In the genomic region with DNA sequence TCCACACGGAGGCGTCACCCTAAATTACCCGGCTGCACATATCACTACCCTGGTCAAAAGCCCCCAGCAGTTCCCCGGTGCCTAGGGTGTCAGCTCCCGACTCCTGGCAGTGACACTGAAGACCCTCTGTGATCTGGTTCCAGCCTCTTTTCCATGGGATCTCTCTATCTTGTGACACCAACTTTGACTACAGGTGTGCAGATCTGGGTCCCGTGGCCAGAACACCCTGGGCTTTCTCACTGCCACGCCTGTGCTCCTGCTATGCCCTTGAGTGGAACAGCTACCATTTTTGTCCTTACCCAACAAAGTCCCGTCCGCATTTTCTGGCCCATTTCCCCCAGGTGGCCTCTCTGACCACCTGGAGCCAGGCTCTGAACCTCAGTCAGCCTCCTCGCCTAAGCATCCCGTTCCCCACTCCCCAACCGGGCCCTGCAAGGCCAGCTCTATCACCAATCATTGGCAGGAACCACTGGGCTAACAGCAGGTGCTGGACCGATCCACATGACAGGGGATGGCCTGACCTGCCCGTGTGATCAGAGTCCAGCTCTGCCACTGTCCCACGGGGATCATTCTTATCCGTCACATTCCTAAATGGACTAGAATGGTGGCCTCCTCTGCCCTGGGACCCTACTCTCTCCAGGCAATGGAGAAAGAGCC, we compare ENCODE assay signal across 9 cellular contexts. TPM values are rescaled to one million over a fixed set of nuclear protein-coding genes. Genes with fewer than 3 reads are reported as not detected.
A peak's percentile ranks its signal among the peaks of the same experiment; 100 is the strongest.
DNase-seq lines count a peak whose midpoint lies in the region; ATAC-seq and TF ChIP-seq lines count a peak whose summit lies in the region.
"Had no signal": no experiment of that assay in that cellular context is flagged by ENCODE, and none has a peak within 500 bp of the region (broad histone marks: within the 10 kb centered on the region; RNA-seq: fewer than 3 reads in every experiment).

No MANE protein-coding gene starts in this region.

- peak overlapping the region; percentile 100; the same call in 2 of the 3 replicates for H2BK15ac ChIP-seq in IMR-90 (ENCODE audit: low read depth, low read length)

- ATAC-seq in IMR-90 (ENCODE audit: low read depth) (no peak), body of pancreas (no peak), HG03097 (IDR thresholded peaks at IDR 0.05; ENCODE audit: low FRiP score, unreplicated experiment) (no peak)

- H3K23ac ChIP-seq in IMR-90 (ENCODE audit: low read depth, low read length) = peak overlapping the region; percentile 84

- TF ChIP-seq POLR2A in IMR-90 (IDR thresholded peaks at IDR 0.05; ENCODE audit: low read depth, low read length) (no peak), body of pancreas (IDR thresholded peaks at IDR 0.05) (no peak)

- BruUV-seq in IMR-90 (replicated peaks; lab: Mats Ljungman, UMichigan) = no TSS peak

- H2AK9ac ChIP-seq in IMR-90 (replicated peaks; ENCODE audit: low read depth, low read length, poor library complexity) = peak overlapping the region; percentile 94

- H2AFZ ChIP-seq in IMR-90 (replicated peaks; ENCODE audit: low read length, poor library complexity) = peak overlapping the region; percentile 81

- peak overlapping the region; percentile 97 for H2BK20ac ChIP-seq in IMR-90 (ENCODE audit: low read depth, low read length)

- no peaks in the 10 kb centered on the region for H4K20me1 ChIP-seq in IMR-90 (ENCODE audit: insufficient read depth, low read length)

- dilution Hi-C loops in IMR-90 (cut with HindIII; ENCODE audit: low sequenced_read_pairs, unreplicated experiment) = no loop called here

- intact Hi-C loops in IMR-90 (cut with micrococcal nuclease) (loop anchor here (5.0 to 10.0 kb wide), 2 partner anchors 322 to 349 kb away; partner anchors contain the start of gene ATF4), body of pancreas (cut with DNase I) (loop anchor here (5.0 kb wide), 2 partner anchors 74 to 139 kb away; no protein-coding TSS in a partner anchor)

- peak overlapping the region; percentile 95 for H2AK5ac ChIP-seq in IMR-90 (ENCODE audit: low read depth, low read length)

- in situ Hi-C loops in IMR-90 (cut with MboI; ENCODE audit: low sequenced_read_pairs) = loop anchor here (5.0 to 25.0 kb wide), 2 partner anchors 139 to 864 kb away; no protein-coding TSS in a partner anchor

- peaks cover 38% of the 10 kb centered on the region for H3K4me1 Mint-ChIP-seq in mesothelial cell of epicardium

- H3K27me3 ChIP-seq in IMR-90 (ENCODE audit: control insufficient read depth, insufficient read depth, low read length) (peaks cover 2% of the 10 kb centered on the region; the same call in 1 of the 2 replicates), body of pancreas (no peaks in the 10 kb centered on the region), stomach smooth muscle (ENCODE audit: control insufficient read depth in 1 of 2, insufficient read depth in 2 of 2, low read length in 2 of 2) (no peaks in the 10 kb centered on the region)
- H3K27me3 ChIP-seq: SJCRH30 had no signal

- H3K27me3 Mint-ChIP-seq in mesothelial cell of epicardium (ENCODE audit: low read depth) = no peaks in the 10 kb centered on the region

- peak overlapping the region; percentile 100 for H3K4ac ChIP-seq in IMR-90 (ENCODE audit: low read depth, low read length)

- peak overlapping the region; percentile 89 for H3K14ac ChIP-seq in IMR-90 (replicated peaks; ENCODE audit: low read depth, low read length)

- H3K4me3 ChIP-seq in IMR-90 (ENCODE audit: insufficient read depth, low read depth, low read length) (no peak overlapping the region), body of pancreas (no peak overlapping the region), stomach smooth muscle (ENCODE audit: low read length in 2 of 2) (no peak overlapping the region)
- H3K4me3 ChIP-seq: SJCRH30 had no signal

- H3K9ac ChIP-seq in IMR-90 (ENCODE audit: low read depth, low read length) = peak overlapping the region; percentile 67; the same call in 1 of the 2 replicates
- H3K9ac ChIP-seq in stomach smooth muscle (ENCODE audit: low read length in 2 of 2) = peak overlapping the region in 1 of 2 donors; percentile 6

- no peak for TF ChIP-seq RAD21 in IMR-90 (IDR thresholded peaks at IDR 0.05; ENCODE audit: low read length)

- no peaks in the 10 kb centered on the region for H3K9me3 Mint-ChIP-seq in mesothelial cell of epicardium

- peak overlapping the region; percentile 91; the same call in 1 of the 2 replicates for H3K27ac ChIP-seq in IMR-90 (ENCODE audit: insufficient read depth, low read length)
- peak overlapping the region in 3 of 4 donors; percentile 79 to 83 (median 81) for H3K27ac ChIP-seq in body of pancreas
- H3K27ac ChIP-seq in stomach smooth muscle (ENCODE audit: low read length) = peak overlapping the region; percentile 49

- CTCF ChIA-PET in IMR-90 (lab: Yijun Ruan, JAX) = no interaction called here

- POLR2A ChIA-PET in IMR-90 (lab: Charles Lee; ENCODE audit: unreplicated experiment) = no interaction called here

- H3K27ac Mint-ChIP-seq in mesothelial cell of epicardium = peak overlapping the region; percentile 99

- peak overlapping the region; percentile 95 for H4K5ac ChIP-seq in IMR-90 (ENCODE audit: low read depth, low read length)

- H3K18ac ChIP-seq in IMR-90 (ENCODE audit: low read depth, low read length) = peak overlapping the region; percentile 89

- H3K4me3 Mint-ChIP-seq in mesothelial cell of epicardium = no peak overlapping the region

- H3K79me1 ChIP-seq in IMR-90 (ENCODE audit: low read depth in 1 of 2, low read length in 2 of 2) = peaks cover 0 to 20% of the 10 kb centered on the region in 2 experiments; a peak in 2 of 4 replicates

- 91% methylated on average over 10 of the region's 16 CpGs; no CpG with 5 or more reads in 1 of the 2 experiments for WGBS in IMR-90 (ENCODE audit: extremely low coverage in 2 of 2, insufficient read length in 1 of 2), 2 experiments
- 80% methylated on average over 14 to 16 of the region's 16 CpGs for WGBS in body of pancreas, 2 donors

- peak overlapping the region; percentile 82 for H2BK5ac ChIP-seq in IMR-90 (ENCODE audit: low read depth, low read length, poor library complexity, severe bottlenecking)

- H3K36me3 Mint-ChIP-seq in mesothelial cell of epicardium = no peaks in the 10 kb centered on the region

- H3K9me1 ChIP-seq in IMR-90 (ENCODE audit: insufficient read depth, low read length) = peaks cover 32% of the 10 kb centered on the region

- H4K8ac ChIP-seq in IMR-90 (ENCODE audit: low read depth in 2 of 2, low read length in 2 of 2) = peak overlapping the region; percentile 97 to 99; a peak in 3 of 4 replicates

- H4K91ac ChIP-seq in IMR-90 (ENCODE audit: insufficient read depth, low read depth, low read length) = peak overlapping the region; percentile 100

- H3K4me2 ChIP-seq in IMR-90 (ENCODE audit: low read depth, low read length) = no peak overlapping the region

- peak overlapping the region; percentile 74; the same call in 1 of the 2 replicates for H3K56ac ChIP-seq in IMR-90 (ENCODE audit: extremely low read depth, insufficient read depth, low read length)

- no peak for TF ChIP-seq CTCF in IMR-90 (conservative IDR thresholded peaks at IDR 0.05; ENCODE audit: low read depth, low read length)
- no peak for TF ChIP-seq CTCF in body of pancreas (IDR thresholded peaks at IDR 0.05)
- TF ChIP-seq CTCF in mesothelial cell of epicardium (IDR thresholded peaks at IDR 0.05; ENCODE audit: unreplicated experiment) = no peak

- DNase-seq in IMR-90 (no peak), body of pancreas (no peak), mesothelial cell of epicardium (ENCODE audit: low spot score in 2 of 2, unreplicated experiment in 2 of 2) (no peak), SW 1271 (lab: John Stamatoyannopoulos, UW) (no peak), cortex of kidney (lab: John Stamatoyannopoulos, UW) (no peak), NCI-H446 treated with DMSO at 0.1 percent for 48 hours (lab: John Stamatoyannopoulos, UW) (no peak)
- DNase-seq: SJCRH30 had no signal

- H3K36me3 ChIP-seq in IMR-90 (ENCODE audit: control insufficient read depth, insufficient read depth, low read length) (no peaks in the 10 kb centered on the region), body of pancreas (replicated peaks in 1 of 2; ENCODE audit: insufficient read depth in 1 of 2, low read depth in 2 of 2) (no peaks in the 10 kb centered on the region), stomach smooth muscle (ENCODE audit: control insufficient read depth in 2 of 2, insufficient read depth in 2 of 2, low read length in 2 of 2) (no peaks in the 10 kb centered on the region)
- H3K36me3 ChIP-seq: SJCRH30 had no signal

- H2BK120ac ChIP-seq in IMR-90 (ENCODE audit: low read depth, low read length) = peak overlapping the region; percentile 100

- H3K9me3 ChIP-seq in IMR-90 (ENCODE audit: control insufficient read depth, insufficient read depth, low read length) (no peaks in the 10 kb centered on the region), body of pancreas (no peaks in the 10 kb centered on the region), stomach smooth muscle (ENCODE audit: control insufficient read depth in 2 of 2, low read length in 2 of 2) (no peaks in the 10 kb centered on the region)
- H3K9me3 ChIP-seq: SJCRH30 had no signal

- H3K4me1 ChIP-seq in IMR-90 (ENCODE audit: control insufficient read depth, insufficient read depth, low read length) = peaks cover 39% of the 10 kb centered on the region
- peaks cover 50% of the 10 kb centered on the region for H3K4me1 ChIP-seq in body of pancreas
- peaks cover 57% of the 10 kb centered on the region for H3K4me1 ChIP-seq in stomach smooth muscle (ENCODE audit: control insufficient read depth, insufficient read depth, low read length)

TF ChIP-seq in IMR-90, 13 proteins besides CTCF, POLR2A, EP300 and RAD21 (continues in another document):
- TF ChIP-seq ELK1 (IDR thresholded peaks at IDR 0.05; ENCODE audit: borderline replicate concordance, low read depth, low read length) (no peak), BHLHE40 (IDR thresholded peaks at IDR 0.05; ENCODE audit: low read depth, low read length) (no peak), CEBPB (IDR thresholded peaks at IDR 0.05; ENCODE audit: low read depth, low read length) (no peak), MAFK (IDR thresholded peaks at IDR 0.05; ENCODE audit: low read depth, low read length) (no peak), FOS (IDR thresholded peaks at IDR 0.05; ENCODE audit: low read depth, low read length) (no peak), CHD1 (IDR thresholded peaks at IDR 0.05; ENCODE audit: low read depth, low read length) (no peak)

RNA-seq across cellular contexts. Expression of gene CBX7, which starts 20.7 kb away (rescaled TPM):
- 0.56 and 0.90 TPM in 2 replicates for total RNA-seq in IMR-90 (2012; rRNA removed)
- 3.4 and 3.6 TPM in 2 replicates for polyA plus RNA-seq in IMR-90 (2012; rRNA removed)
- 1.9 and 2.8 TPM in 2 replicates for polyA plus RNA-seq in IMR-90 (2012; cell fraction: cytosol; rRNA removed)
- 13.5 and 15.7 TPM in 2 replicates for polyA plus RNA-seq in IMR-90 (2012; cell fraction: nucleus; rRNA removed; ENCODE audit: low replicate concordance)
- 10 to 100 TPM; 38.1 to 41.2 TPM for total RNA-seq in body of pancreas
- total RNA-seq in mesothelial cell of epicardium = 10.7 to 13.2 TPM (median 11.0 TPM) in 3 replicates
